In the genomic region with DNA sequence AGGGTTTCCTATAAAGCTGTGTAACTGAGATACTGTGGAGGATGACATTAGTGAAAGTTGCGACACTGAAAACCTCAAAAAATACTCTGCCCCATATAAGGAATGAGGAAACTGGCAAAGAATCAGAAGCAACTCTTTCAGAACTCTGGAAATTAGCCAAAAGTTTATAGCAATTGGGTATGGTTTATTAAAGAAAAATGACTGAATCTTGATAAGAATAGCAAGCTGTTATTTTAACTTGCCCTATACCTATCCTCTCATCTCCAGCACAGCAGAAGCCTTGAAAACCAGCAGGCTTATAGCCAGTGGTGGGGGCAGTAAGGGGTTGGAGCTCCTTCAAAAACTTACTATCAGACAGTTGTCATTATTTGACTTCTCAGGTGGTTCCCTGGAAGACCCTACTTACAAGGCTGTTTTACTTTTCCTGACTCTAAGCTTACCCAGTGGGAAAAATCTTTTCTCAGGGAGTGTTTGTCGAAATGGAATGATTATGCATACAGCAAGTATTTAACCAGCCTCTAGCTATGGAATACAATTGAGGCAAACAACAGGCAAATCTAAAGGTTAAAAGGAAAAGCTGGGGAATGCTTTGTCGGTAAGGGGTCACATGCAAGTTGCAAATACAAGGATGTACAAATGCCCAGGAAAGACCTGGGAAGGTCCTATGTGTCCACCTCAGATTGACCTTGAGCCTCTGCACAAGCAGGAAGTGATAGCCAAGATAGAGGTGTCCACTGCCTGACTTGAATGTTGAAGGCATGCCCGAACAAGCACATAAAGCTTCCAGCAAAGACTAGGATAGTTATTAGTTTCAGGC, we compare ENCODE assay signal across 1 cellular context.
TF ChIP-seq lines count a peak whose summit lies in the region.

No MANE protein-coding gene starts in this region.

TF ChIP-seq in IMR-90, 13 proteins besides CTCF, POLR2A, EP300 and RAD21 (continued from another document):
- no peak for TF ChIP-seq ELK1 (IDR thresholded peaks at IDR 0.05; ENCODE audit: borderline replicate concordance, low read depth, low read length)
